28 cellular contexts compared by ENCODE assay signal in genomic region chr3:10682692-10683091, GRCh38.
"Had no signal": no experiment of that assay in that cellular context is flagged by ENCODE, and none has a peak within 500 bp of the region (broad histone marks: within the 10 kb centered on the region; RNA-seq: fewer than 3 reads in every experiment).

No MANE protein-coding gene starts in this region.

- H3K27ac ChIP-seq: ascending aorta, breast epithelium, coronary artery, dorsolateral prefrontal cortex, foreskin keratinocyte, VCaP had no signal

- H3K4me3 ChIP-seq: ascending aorta, breast epithelium, coronary artery, dorsolateral prefrontal cortex had no signal

- H3K27ac Mint-ChIP-seq: activated CD4-positive, alpha-beta memory T cell treated with anti-CD3 and anti-CD28 coated beads, Interleukin-2, amount 10 ng/mL, durations not matched to agents 7 days and 5 days; activated CD4-positive, alpha-beta T cell treated with anti-CD3 and anti-CD28 coated beads, Interleukin-2, amount 10 ng/mL, durations not matched to agents 7 days and 5 days; activated naive CD4-positive, alpha-beta T cell treated with anti-CD3 and anti-CD28 coated beads, Interleukin-2, amount 10 ng/mL, durations not matched to agents 7 days and 5 days; activated naive CD4-positive, alpha-beta T cell treated with anti-CD3 and anti-CD28 coated beads, Interleukin-2, amount 50 U/mL, for 72 hours; activated naive CD8-positive, alpha-beta T cell treated with anti-CD3 and anti-CD28 coated beads, Interleukin-2, amount 10 ng/mL, durations not matched to agents 7 days and 5 days; activated T-cell treated with anti-CD3 and anti-CD28 coated beads, Interleukin-2, amount 50 U/mL, for 24 hours; activated T-cell treated with anti-CD3 and anti-CD28 coated beads, Interleukin-2, amount 50 U/mL, for 72 hours; brain; dendritic cell treated with granulocyte-macrophage colony-stimulating factor and Interleukin-4, amounts not matched to agents 40 ng/mL and 50 ng/mL, for 4 days; endodermal cell; WTC11 had no signal

- ATAC-seq: activated naive CD4-positive, alpha-beta T cell treated with anti-CD3 and anti-CD28 coated beads, Interleukin-2, amount 50 U/mL, for 72 hours; activated T-cell treated with anti-CD3 and anti-CD28 coated beads, Interleukin-2, amount 50 U/mL, for 72 hours; esophagus mucosa; foreskin keratinocyte; WTC11 had no signal

- H3K27me3 ChIP-seq: ascending aorta, breast epithelium had no signal

- H3K9me3 ChIP-seq: ascending aorta, breast epithelium had no signal

- H3K36me3 ChIP-seq: ascending aorta, breast epithelium had no signal

- H3K4me1 Mint-ChIP-seq: activated CD4-positive, alpha-beta memory T cell treated with anti-CD3 and anti-CD28 coated beads, Interleukin-2, amount 10 ng/mL, durations not matched to agents 7 days and 5 days; activated CD4-positive, alpha-beta T cell treated with anti-CD3 and anti-CD28 coated beads, Interleukin-2, amount 10 ng/mL, durations not matched to agents 7 days and 5 days; activated naive CD4-positive, alpha-beta T cell treated with anti-CD3 and anti-CD28 coated beads, Interleukin-2, amount 10 ng/mL, durations not matched to agents 7 days and 5 days; activated naive CD8-positive, alpha-beta T cell treated with anti-CD3 and anti-CD28 coated beads, Interleukin-2, amount 10 ng/mL, durations not matched to agents 7 days and 5 days; brain; central memory CD8-positive, alpha-beta T cell; endodermal cell; WTC11 had no signal

- H3K9me3 Mint-ChIP-seq: activated CD4-positive, alpha-beta memory T cell treated with anti-CD3 and anti-CD28 coated beads, Interleukin-2, amount 10 ng/mL, durations not matched to agents 7 days and 5 days; activated CD4-positive, alpha-beta T cell treated with anti-CD3 and anti-CD28 coated beads, Interleukin-2, amount 10 ng/mL, durations not matched to agents 7 days and 5 days; activated naive CD4-positive, alpha-beta T cell treated with anti-CD3 and anti-CD28 coated beads, Interleukin-2, amount 10 ng/mL, durations not matched to agents 7 days and 5 days; activated naive CD4-positive, alpha-beta T cell treated with anti-CD3 and anti-CD28 coated beads, Interleukin-2, amount 50 U/mL, for 72 hours; activated naive CD8-positive, alpha-beta T cell treated with anti-CD3 and anti-CD28 coated beads, Interleukin-2, amount 10 ng/mL, durations not matched to agents 7 days and 5 days; activated T-cell treated with anti-CD3 and anti-CD28 coated beads, Interleukin-2, amount 50 U/mL, for 24 hours; brain; central memory CD8-positive, alpha-beta T cell; dendritic cell treated with granulocyte-macrophage colony-stimulating factor and Interleukin-4, amounts not matched to agents 40 ng/mL and 50 ng/mL, for 4 days; endodermal cell; WTC11 had no signal

- DNase-seq: activated CD4-positive, alpha-beta memory T cell treated with anti-CD3 and anti-CD28 coated beads, Interleukin-2, amount 10 ng/mL, durations not matched to agents 7 days and 5 days; activated CD4-positive, alpha-beta T cell treated with anti-CD3 and anti-CD28 coated beads for 1 hour; activated CD4-positive, alpha-beta T cell treated with anti-CD3 and anti-CD28 coated beads for 4 hours; activated CD4-positive, alpha-beta T cell treated with anti-CD3 and anti-CD28 coated beads, Interleukin-2, amount 10 ng/mL, durations not matched to agents 7 days and 5 days; activated CD4-positive, alpha-beta T cell treated with anti-CD3 and anti-CD28 coated beads, Interleukin-2, amount 50 U/mL, for 4 hours; activated CD8-positive, alpha-beta memory T cell treated with anti-CD3 and anti-CD28 coated beads, Interleukin-2, amount 50 U/mL, for 48 hours; activated gamma-delta T cell; activated naive CD4-positive, alpha-beta T cell; activated naive CD4-positive, alpha-beta T cell treated with anti-CD3 and anti-CD28 coated beads, Interleukin-2, amount 10 ng/mL, durations not matched to agents 7 days and 5 days; activated naive CD8-positive, alpha-beta T cell treated with anti-CD3 and anti-CD28 coated beads, Interleukin-2, amount 10 ng/mL, durations not matched to agents 7 days and 5 days; activated T-cell treated with anti-CD3 and anti-CD28 coated beads for 4 hours; activated T-cell treated with anti-CD3 and anti-CD28 coated beads, Interleukin-2, amount 50 U/mL, for 24 hours; activated T-cell treated with anti-CD3 and anti-CD28 coated beads, Interleukin-2, amount 50 U/mL, for 72 hours; dorsolateral prefrontal cortex; effector memory CD4-positive, alpha-beta T cell; endodermal cell; foreskin keratinocyte; T-helper 2 cell had no signal

- H3K4me3 Mint-ChIP-seq: activated CD4-positive, alpha-beta memory T cell treated with anti-CD3 and anti-CD28 coated beads, Interleukin-2, amount 10 ng/mL, durations not matched to agents 7 days and 5 days; activated CD4-positive, alpha-beta T cell treated with anti-CD3 and anti-CD28 coated beads, Interleukin-2, amount 10 ng/mL, durations not matched to agents 7 days and 5 days; activated naive CD4-positive, alpha-beta T cell treated with anti-CD3 and anti-CD28 coated beads, Interleukin-2, amount 10 ng/mL, durations not matched to agents 7 days and 5 days; activated naive CD8-positive, alpha-beta T cell treated with anti-CD3 and anti-CD28 coated beads, Interleukin-2, amount 10 ng/mL, durations not matched to agents 7 days and 5 days; activated T-cell treated with anti-CD3 and anti-CD28 coated beads, Interleukin-2, amount 50 U/mL, for 24 hours; activated T-cell treated with anti-CD3 and anti-CD28 coated beads, Interleukin-2, amount 50 U/mL, for 72 hours; brain; central memory CD8-positive, alpha-beta T cell; dendritic cell treated with granulocyte-macrophage colony-stimulating factor and Interleukin-4, amounts not matched to agents 40 ng/mL and 50 ng/mL, for 4 days; endodermal cell; WTC11 had no signal

- H3K36me3 Mint-ChIP-seq: activated naive CD4-positive, alpha-beta T cell treated with anti-CD3 and anti-CD28 coated beads, Interleukin-2, amount 10 ng/mL, durations not matched to agents 7 days and 5 days; activated naive CD4-positive, alpha-beta T cell treated with anti-CD3 and anti-CD28 coated beads, Interleukin-2, amount 50 U/mL, for 72 hours; activated naive CD8-positive, alpha-beta T cell treated with anti-CD3 and anti-CD28 coated beads, Interleukin-2, amount 10 ng/mL, durations not matched to agents 7 days and 5 days; brain; WTC11 had no signal

- H3K4me1 ChIP-seq: ascending aorta, breast epithelium, foreskin keratinocyte had no signal
